9 cellular contexts compared by ENCODE assay signal in the genomic region with DNA sequence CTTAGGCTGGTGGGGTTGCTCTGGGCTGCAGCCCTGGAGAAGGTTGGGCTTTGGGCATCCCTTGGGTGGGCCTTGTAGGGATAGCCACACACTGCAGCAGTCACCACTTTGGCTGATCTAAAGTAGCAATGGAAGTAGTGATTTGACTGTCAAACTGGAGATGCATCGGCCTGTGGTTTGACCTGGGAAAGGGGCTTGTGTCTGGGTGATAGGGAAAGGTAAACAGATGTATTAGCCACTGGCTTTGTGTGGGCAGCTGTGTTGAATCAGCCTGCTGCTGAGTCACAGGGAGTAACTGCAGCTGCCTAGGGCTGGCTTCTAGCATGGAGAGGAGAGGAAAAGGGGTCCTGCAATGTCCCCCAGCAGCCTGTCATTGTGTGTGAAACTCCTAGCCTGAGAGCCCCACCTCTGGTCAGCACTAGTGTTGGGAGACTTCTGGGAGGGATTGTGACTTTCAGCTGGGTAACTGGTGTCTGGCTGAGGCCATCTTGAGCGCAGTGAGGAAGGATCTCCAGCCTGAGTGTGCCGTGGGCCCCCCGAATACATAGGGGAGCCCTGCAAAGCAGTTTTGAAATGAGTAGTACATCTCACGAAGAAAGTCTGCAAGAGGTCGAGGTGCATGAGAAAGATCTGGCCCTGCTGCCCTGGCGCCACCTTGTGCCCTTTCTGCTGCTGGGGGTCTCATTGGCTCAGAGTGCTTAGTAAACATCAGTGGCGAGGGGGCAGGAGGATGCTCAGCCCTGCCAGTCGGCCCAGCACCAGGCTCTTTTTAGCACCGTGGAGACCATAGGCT.
DNase-seq lines count a peak whose midpoint lies in the region; ATAC-seq, FAIRE-seq and TF ChIP-seq lines count a peak whose summit lies in the region.
"Had no signal": no experiment of that assay in that cellular context is flagged by ENCODE, and none has a peak within 500 bp of the region (broad histone marks: within the 10 kb centered on the region; RNA-seq: fewer than 3 reads in every experiment).

No MANE protein-coding gene starts in this region.

- peak overlapping the region; percentile 30 for H3K27ac ChIP-seq in GM23248
- peak overlapping the region; percentile 98 for H3K27ac ChIP-seq in SJCRH30
- H3K27ac ChIP-seq in kidney (ENCODE audit: low read depth in 2 of 2, low read length in 2 of 2) = no peak overlapping the region

- no peak for ATAC-seq in HG02970 (IDR thresholded peaks at IDR 0.05; ENCODE audit: low FRiP score, unreplicated experiment)

- DNase-seq in EH (ENCODE audit: low read depth) = peak; percentile 82
- peak; percentile 86 for DNase-seq in GM23248
- peak; percentile 86 to 89 for DNase-seq in SJCRH30
- peak; percentile 41 for DNase-seq in kidney
- DNase-seq in medulla oblongata (ENCODE audit: extremely low spot score) = no peak
- DNase-seq in Kasumi-1 (lab: John Stamatoyannopoulos, UW) = no peak
- no peak for DNase-seq in epidermal melanocyte (ENCODE audit: insufficient read length, low spot score)

- H3K36me3 ChIP-seq in GM23248 (ENCODE audit: low read depth) (peaks cover 33% of the 10 kb centered on the region), SJCRH30 (no peaks in the 10 kb centered on the region), kidney (ENCODE audit: control insufficient read depth in 1 of 2, insufficient read depth in 2 of 2, low read length in 2 of 2) (no peaks in the 10 kb centered on the region)

- peak overlapping the region; percentile 31 for H3K4me2 ChIP-seq in GM23248 (ENCODE audit: unreplicated experiment)

- H3K4me1 ChIP-seq in GM23248 (ENCODE audit: insufficient read depth) (peaks cover 25% of the 10 kb centered on the region), SJCRH30 (peaks cover 40% of the 10 kb centered on the region), kidney (ENCODE audit: control insufficient read depth in 1 of 2, insufficient read depth in 1 of 2, low read depth in 1 of 2, low read length in 2 of 2) (peaks cover 4 to 24% of the 10 kb centered on the region in 2 donors)

- no peaks in the 10 kb centered on the region for H3K27me3 ChIP-seq in GM23248 (replicated peaks; ENCODE audit: insufficient read depth)
- H3K27me3 ChIP-seq in SJCRH30 = no peaks in the 10 kb centered on the region

- H3K9me3 ChIP-seq in GM23248 (ENCODE audit: low read depth) = no peaks in the 10 kb centered on the region
- H3K9me3 ChIP-seq in SJCRH30 (replicated peaks) = no peaks in the 10 kb centered on the region
- no peaks in the 10 kb centered on the region for H3K9me3 ChIP-seq in kidney (ENCODE audit: control insufficient read depth in 1 of 2, low read length in 2 of 2)

- H3K4me3 ChIP-seq in GM23248 (no peak overlapping the region), SJCRH30 (peak overlapping the region; percentile 26), kidney (ENCODE audit: low read length in 2 of 2) (no peak overlapping the region)

- peaks cover 51% of the 10 kb centered on the region for H3F3A ChIP-seq in GM23248 (ENCODE audit: insufficient read depth)

- no peaks in the 10 kb centered on the region for H4K20me1 ChIP-seq in GM23248 (ENCODE audit: insufficient read depth)

- 71 to 73% methylated on average over 10 of the region's 10 CpGs for WGBS in GM23248 (ENCODE audit: low coverage in 1 of 2, low lambda C conversion rate in 2 of 2, missing lambda C conversion rate in 2 of 2), 2 experiments

- H3K9me2 ChIP-seq in GM23248 (ENCODE audit: insufficient read depth) = no peaks in the 10 kb centered on the region

- H2AFZ ChIP-seq in GM23248 = no peak overlapping the region

- in situ Hi-C loops in GM23248 (cut with MboI) = no loop called here

- no peak for TF ChIP-seq CTCF in kidney (IDR thresholded peaks at IDR 0.05; ENCODE audit: borderline replicate concordance, extremely low read depth, insufficient read depth)

- intact Hi-C loops in kidney (cut with DNase I) = no loop called here

- H3K9ac ChIP-seq in GM23248 (no peak overlapping the region), kidney (ENCODE audit: low read length in 2 of 2) (no peak overlapping the region)

- H3K79me2 ChIP-seq in GM23248 (ENCODE audit: insufficient read depth) = no peaks in the 10 kb centered on the region

- FAIRE-seq in kidney (lab: Jason Lieb, UNC) = no peak
- FAIRE-seq: islet of Langerhans had no signal

Comparison
In these comparisons a context has a peak if more than half of its experiments do, and no peak if none do; other contexts are left out.
1. DNase-seq: peak in EH (single experiment), GM23248 (single experiment), SJCRH30 (2 of 2) and kidney (single experiment); none in medulla oblongata (single experiment), Kasumi-1 (0 of 2) and epidermal melanocyte (single experiment).
2. H3K27ac ChIP-seq: peak in GM23248 (single experiment) and SJCRH30 (single experiment); none in kidney (0 of 2).